25 cellular contexts compared by ENCODE assay signal in the genomic region with DNA sequence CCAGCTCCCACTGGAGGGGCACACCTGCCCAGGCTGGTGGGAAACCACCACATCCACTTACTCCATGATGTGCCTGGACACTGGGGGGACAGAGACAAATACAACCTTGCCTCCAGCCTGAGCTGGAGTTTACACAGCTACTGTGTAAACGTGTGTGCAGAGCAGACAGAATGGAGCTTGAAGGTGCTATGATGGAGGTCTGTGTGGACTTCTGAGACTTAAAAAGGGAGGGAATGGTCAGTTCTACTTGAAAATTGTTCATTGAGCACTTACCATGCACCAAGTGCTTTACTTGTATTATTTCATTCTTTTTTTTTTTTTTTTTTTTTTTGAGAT. TPM values are rescaled to one million over a fixed set of nuclear protein-coding genes. Genes with fewer than 3 reads are reported as not detected.
DNase-seq lines count a peak whose midpoint lies in the region; ATAC-seq and TF ChIP-seq lines count a peak whose summit lies in the region.
"Had no signal": no experiment of that assay in that cellular context is flagged by ENCODE, and none has a peak within 500 bp of the region (broad histone marks: within the 10 kb centered on the region; RNA-seq: fewer than 3 reads in every experiment).

No MANE protein-coding gene starts in this region.

- H4K20me1 ChIP-seq in H9 (ENCODE audit: control insufficient read depth, insufficient read depth, insufficient read length) (no peaks in the 10 kb centered on the region), Karpas-422 (ENCODE audit: insufficient read depth, low read depth, low read length) (no peaks in the 10 kb centered on the region), smooth muscle cell (ENCODE audit: low read depth) (no peaks in the 10 kb centered on the region)

- H3K14ac ChIP-seq in H9 (ENCODE audit: insufficient read depth, low read length): no peak overlapping the region

- no peak overlapping the region for H4K8ac ChIP-seq in H9 (replicated peaks; ENCODE audit: insufficient read length, low read depth, low read length)

- no peak overlapping the region for H2BK12ac ChIP-seq in H9 (ENCODE audit: insufficient read length, low read depth, low read length)

- no peak overlapping the region for H3K4me3 Mint-ChIP-seq in H9
- H3K4me3 Mint-ChIP-seq in activated T-helper 1 cell treated with anti-CD3 and anti-CD28 coated beads, Interleukin-12 subunit alpha, Interleukin-12 subunit beta, Interleukin-2, Interleukin-4 antibody, amounts not matched to agents 30 ng/mL and 10 ng/mL and 1 ng/mL, durations not matched to agents 14 hours and 24 hours and 36 hours: no peak overlapping the region
- no peak overlapping the region for H3K4me3 Mint-ChIP-seq in stimulated activated memory B cell treated with anti-CD40 and anti-IgM and Interleukin-4, amounts not matched to agents 10 μg/mL and 1 μg/mL and 100 μg/mL, for 72 hours
- no peak overlapping the region for H3K4me3 Mint-ChIP-seq in CD8-positive, alpha-beta T cell
- H3K4me3 Mint-ChIP-seq: CD4-positive, alpha-beta memory T cell had no signal

- no peak for TF ChIP-seq CTCF in H9 (conservative IDR thresholded peaks at IDR 0.05)
- no peak for TF ChIP-seq CTCF in CD8-positive, alpha-beta T cell (IDR thresholded peaks at IDR 0.05)
- no peak for TF ChIP-seq CTCF in smooth muscle cell (IDR thresholded peaks at IDR 0.05; ENCODE audit: borderline replicate concordance, insufficient read depth, poor library complexity, severe bottlenecking)

- no peaks in the 10 kb centered on the region for H3K27me3 ChIP-seq in H9 (ENCODE audit: insufficient read depth, low read length)
- H3K27me3 ChIP-seq in Karpas-422 (ENCODE audit: low read length): no peaks in the 10 kb centered on the region
- H3K27me3 ChIP-seq in CD8-positive, alpha-beta T cell (ENCODE audit: insufficient read depth, low read length): no peaks in the 10 kb centered on the region
- H3K27me3 ChIP-seq in smooth muscle cell (ENCODE audit: low read depth): no peaks in the 10 kb centered on the region

- H3K27me3 Mint-ChIP-seq in H9 (ENCODE audit: low read depth): no peaks in the 10 kb centered on the region
- no peaks in the 10 kb centered on the region for H3K27me3 Mint-ChIP-seq in activated T-helper 1 cell treated with anti-CD3 and anti-CD28 coated beads, Interleukin-12 subunit alpha, Interleukin-12 subunit beta, Interleukin-2, Interleukin-4 antibody, amounts not matched to agents 30 ng/mL and 10 ng/mL and 1 ng/mL, durations not matched to agents 14 hours and 24 hours and 36 hours (ENCODE audit: insufficient read depth)
- no peaks in the 10 kb centered on the region for H3K27me3 Mint-ChIP-seq in stimulated activated memory B cell treated with anti-CD40 and anti-IgM and Interleukin-4, amounts not matched to agents 10 μg/mL and 1 μg/mL and 100 μg/mL, for 72 hours
- H3K27me3 Mint-ChIP-seq in CD8-positive, alpha-beta T cell (ENCODE audit: low read depth): no peaks in the 10 kb centered on the region
- H3K27me3 Mint-ChIP-seq: CD4-positive, alpha-beta memory T cell had no signal

- no peak overlapping the region for H3K4ac ChIP-seq in H9 (ENCODE audit: low read depth, low read length)

- ATAC-seq in stimulated activated memory B cell treated with anti-CD40 and anti-IgM and Interleukin-4, amounts not matched to agents 10 μg/mL and 1 μg/mL and 100 μg/mL, for 72 hours: no peak
- no peak for ATAC-seq in CD8-positive, alpha-beta T cell

- peak overlapping the region; percentile 42 for H4K5ac ChIP-seq in H9 (ENCODE audit: insufficient read length, low read depth, low read length)

- no CpG with 5 or more reads among the region's 1 CpG for WGBS in H9 (ENCODE audit: extremely low coverage, insufficient read length, low lambda C conversion rate)
- WGBS in smooth muscle cell (ENCODE audit: low lambda C conversion rate): 74% methylated on average over 1 of the region's 1 CpG

- intact Hi-C loops in activated T-helper 1 cell treated with anti-CD3 and anti-CD28 coated beads, Interleukin-12 subunit alpha, Interleukin-12 subunit beta, Interleukin-2, Interleukin-4 antibody, amounts not matched to agents 30 ng/mL and 10 ng/mL and 1 ng/mL, durations not matched to agents 14 hours and 24 hours and 36 hours (cut with micrococcal nuclease): no loop called here
- intact Hi-C loops in CD8-positive, alpha-beta T cell (cut with DNase I, micrococcal nuclease): no loop called here

- H2BK5ac ChIP-seq in H9 (ENCODE audit: insufficient read length, low read length): no peak overlapping the region

- CTCF ChIA-PET in CD8-positive, alpha-beta T cell (lab: Charles Lee): interaction anchor here (0.7 to 1.6 kb wide), 4 partner anchors 21 to 58 kb away, joined by 3 to 4 read pairs (median 3); a partner anchor contains a TSS

- POLR2A ChIA-PET in CD8-positive, alpha-beta T cell (lab: Charles Lee): no interaction called here

- H3K36me3 Mint-ChIP-seq in H9 (ENCODE audit: insufficient read depth in 1 of 3, low read depth in 3 of 3): peaks cover 13 to 24% (median 22%) of the 10 kb centered on the region in 3 experiments
- peaks cover 13% of the 10 kb centered on the region for H3K36me3 Mint-ChIP-seq in activated T-helper 1 cell treated with anti-CD3 and anti-CD28 coated beads, Interleukin-12 subunit alpha, Interleukin-12 subunit beta, Interleukin-2, Interleukin-4 antibody, amounts not matched to agents 30 ng/mL and 10 ng/mL and 1 ng/mL, durations not matched to agents 14 hours and 24 hours and 36 hours (ENCODE audit: low read depth)
- H3K36me3 Mint-ChIP-seq in stimulated activated memory B cell treated with anti-CD40 and anti-IgM and Interleukin-4, amounts not matched to agents 10 μg/mL and 1 μg/mL and 100 μg/mL, for 72 hours: no peaks in the 10 kb centered on the region
- H3K36me3 Mint-ChIP-seq in CD8-positive, alpha-beta T cell: no peaks in the 10 kb centered on the region
- H3K36me3 Mint-ChIP-seq: CD4-positive, alpha-beta memory T cell had no signal

- H3K4me2 ChIP-seq in H9 (ENCODE audit: insufficient read depth, insufficient read length, low read length): no peak overlapping the region
- H3K4me2 ChIP-seq in Karpas-422 (ENCODE audit: low read depth, low read length, poor library complexity, severe bottlenecking): peak overlapping the region; percentile 53
- no peak overlapping the region for H3K4me2 ChIP-seq in smooth muscle cell
- H3K4me2 ChIP-seq: SK-N-SH had no signal

- no peaks in the 10 kb centered on the region for H3K9me2 ChIP-seq in Karpas-422 (replicated peaks; ENCODE audit: insufficient read depth, low read length)
- H3K9me2 ChIP-seq: SK-N-SH had no signal

- H2AFZ ChIP-seq in H9 (ENCODE audit: low read length) (no peak overlapping the region), Karpas-422 (ENCODE audit: low read length) (peak overlapping the region; percentile 84; the same call in 1 of the 2 replicates), smooth muscle cell (ENCODE audit: low read depth) (no peak overlapping the region)

- no peaks in the 10 kb centered on the region for H3F3A ChIP-seq in smooth muscle cell (ENCODE audit: low read depth)

- H3K79me1 ChIP-seq in H9 (ENCODE audit: insufficient read depth, low read depth, low read length, poor library complexity, severe bottlenecking): peaks cover 4% of the 10 kb centered on the region

- H3K9me3 ChIP-seq in H9 (ENCODE audit: control insufficient read depth, low read depth, low read length) (no peaks in the 10 kb centered on the region), Karpas-422 (ENCODE audit: low read length) (no peaks in the 10 kb centered on the region), smooth muscle cell (replicated peaks; ENCODE audit: low read depth) (no peaks in the 10 kb centered on the region)
- H3K9me3 ChIP-seq in CD8-positive, alpha-beta T cell (ENCODE audit: low read length): no peaks in the 10 kb centered on the region
- H3K9me3 ChIP-seq: Caco-2, SK-N-SH had no signal

- H3K79me2 ChIP-seq in H9 (ENCODE audit: insufficient read depth, low read length) (no peaks in the 10 kb centered on the region), Karpas-422 (ENCODE audit: low read length) (no peaks in the 10 kb centered on the region), smooth muscle cell (ENCODE audit: low read depth) (no peaks in the 10 kb centered on the region)

- no peak overlapping the region for H3K56ac ChIP-seq in H9 (ENCODE audit: insufficient read length, low read depth, low read length)

- no peaks in the 10 kb centered on the region for H3K9me3 Mint-ChIP-seq in H9
- H3K9me3 Mint-ChIP-seq in activated T-helper 1 cell treated with anti-CD3 and anti-CD28 coated beads, Interleukin-12 subunit alpha, Interleukin-12 subunit beta, Interleukin-2, Interleukin-4 antibody, amounts not matched to agents 30 ng/mL and 10 ng/mL and 1 ng/mL, durations not matched to agents 14 hours and 24 hours and 36 hours: no peaks in the 10 kb centered on the region
- no peaks in the 10 kb centered on the region for H3K9me3 Mint-ChIP-seq in stimulated activated memory B cell treated with anti-CD40 and anti-IgM and Interleukin-4, amounts not matched to agents 10 μg/mL and 1 μg/mL and 100 μg/mL, for 72 hours
- no peaks in the 10 kb centered on the region for H3K9me3 Mint-ChIP-seq in CD8-positive, alpha-beta T cell

- H3K4me1 ChIP-seq in H9 (ENCODE audit: insufficient read depth, low read length): peaks cover 2% of the 10 kb centered on the region; the same call in 1 of the 2 replicates
- H3K4me1 ChIP-seq in Karpas-422 (ENCODE audit: low read length): peaks cover 12% of the 10 kb centered on the region
- H3K4me1 ChIP-seq in CD8-positive, alpha-beta T cell (ENCODE audit: insufficient read depth, low read length): no peaks in the 10 kb centered on the region
- H3K4me1 ChIP-seq in smooth muscle cell (ENCODE audit: low read depth): no peaks in the 10 kb centered on the region
- H3K4me1 ChIP-seq: Caco-2 had no signal

- H3K9ac ChIP-seq in H9 (ENCODE audit: extremely low read depth, insufficient read length, low read length) (no peak overlapping the region), Karpas-422 (ENCODE audit: low read length) (peak overlapping the region; percentile 45), smooth muscle cell (ENCODE audit: low read depth) (no peak overlapping the region)
- H3K9ac ChIP-seq: SK-N-SH had no signal

- no peak overlapping the region for H3T11ph ChIP-seq in H9 (ENCODE audit: low read length)

- H3K27ac Mint-ChIP-seq in H9: no peak overlapping the region
- peak overlapping the region; percentile 23 for H3K27ac Mint-ChIP-seq in activated T-helper 1 cell treated with anti-CD3 and anti-CD28 coated beads, Interleukin-12 subunit alpha, Interleukin-12 subunit beta, Interleukin-2, Interleukin-4 antibody, amounts not matched to agents 30 ng/mL and 10 ng/mL and 1 ng/mL, durations not matched to agents 14 hours and 24 hours and 36 hours
- peak overlapping the region; percentile 76 for H3K27ac Mint-ChIP-seq in stimulated activated memory B cell treated with anti-CD40 and anti-IgM and Interleukin-4, amounts not matched to agents 10 μg/mL and 1 μg/mL and 100 μg/mL, for 72 hours
- H3K27ac Mint-ChIP-seq in CD8-positive, alpha-beta T cell: no peak overlapping the region

- DNase-seq in H9: no peak
- DNase-seq in Karpas-422: no peak
- DNase-seq in activated T-helper 1 cell treated with anti-CD3 and anti-CD28 coated beads, Interleukin-12 subunit alpha, Interleukin-12 subunit beta, Interleukin-2, Interleukin-4 antibody, amounts not matched to agents 30 ng/mL and 10 ng/mL and 1 ng/mL, durations not matched to agents 14 hours and 24 hours and 36 hours (ENCODE audit: low spot score): no peak
- no peak for DNase-seq in CD8-positive, alpha-beta T cell
- DNase-seq in NCI-H2196 (lab: John Stamatoyannopoulos, UW; ENCODE audit: unreplicated experiment): no peak
- no peak for DNase-seq in smooth muscle cell (lab: John Stamatoyannopoulos, UW; ENCODE audit: unreplicated experiment)
- DNase-seq: C1 segment of cervical spinal cord; Caco-2; CD4-positive, alpha-beta memory T cell; EL; GDM1; KBM-7; NCI-H1048; NCI-H1417; NCI-H1694 treated with DMSO at 0.1 percent for 48 hours; NCI-H2081; NCI-H226; NCI-H510A; NCI-H69; OCI-M1; SK-N-SH; SW 1271 had no signal

- H2BK15ac ChIP-seq in H9 (ENCODE audit: low read depth, low read length): no peak overlapping the region

- H3K23me2 ChIP-seq in H9 (ENCODE audit: insufficient read length, low read depth, low read length, poor library complexity, severe bottlenecking): no peaks in the 10 kb centered on the region

- H3K4me3 ChIP-seq in Karpas-422 (ENCODE audit: low read length) (peak overlapping the region; percentile 22; the same call in 1 of the 2 replicates), smooth muscle cell (no peak overlapping the region)
- H3K4me3 ChIP-seq in CD8-positive, alpha-beta T cell (ENCODE audit: low read depth, low read length): no peak overlapping the region

- peaks cover 3 to 8% of the 10 kb centered on the region in 2 experiments for H3K4me1 Mint-ChIP-seq in H9
- H3K4me1 Mint-ChIP-seq in activated T-helper 1 cell treated with anti-CD3 and anti-CD28 coated beads, Interleukin-12 subunit alpha, Interleukin-12 subunit beta, Interleukin-2, Interleukin-4 antibody, amounts not matched to agents 30 ng/mL and 10 ng/mL and 1 ng/mL, durations not matched to agents 14 hours and 24 hours and 36 hours (ENCODE audit: low read depth): peaks cover 8% of the 10 kb centered on the region
- peaks cover 8% of the 10 kb centered on the region for H3K4me1 Mint-ChIP-seq in stimulated activated memory B cell treated with anti-CD40 and anti-IgM and Interleukin-4, amounts not matched to agents 10 μg/mL and 1 μg/mL and 100 μg/mL, for 72 hours
- H3K4me1 Mint-ChIP-seq in CD8-positive, alpha-beta T cell (ENCODE audit: low read depth): no peaks in the 10 kb centered on the region
- H3K4me1 Mint-ChIP-seq: CD4-positive, alpha-beta memory T cell had no signal

- H4K91ac ChIP-seq in H9 (ENCODE audit: insufficient read length, low read depth, low read length): no peak overlapping the region

- H3K27ac ChIP-seq in H9 (ENCODE audit: insufficient read length, low read depth, low read length) (no peak overlapping the region), Karpas-422 (ENCODE audit: low read length) (no peak overlapping the region), smooth muscle cell (ENCODE audit: low read depth) (no peak overlapping the region)
- H3K27ac ChIP-seq in CD8-positive, alpha-beta T cell (ENCODE audit: low read depth, low read length): no peak overlapping the region

- no peak overlapping the region for H2AK5ac ChIP-seq in H9 (ENCODE audit: insufficient read length, low read length)

- no peak overlapping the region for H3K23ac ChIP-seq in H9 (ENCODE audit: insufficient read length, low read depth, low read length)

- no peak overlapping the region for H2BK20ac ChIP-seq in H9 (ENCODE audit: low read depth, low read length, poor library complexity, severe bottlenecking)

- H3K36me3 ChIP-seq in Karpas-422 (ENCODE audit: insufficient read depth, low read length) (peaks cover 4% of the 10 kb centered on the region; the same call in 1 of the 2 replicates), smooth muscle cell (ENCODE audit: low read depth) (no peaks in the 10 kb centered on the region)
- no peaks in the 10 kb centered on the region for H3K36me3 ChIP-seq in CD8-positive, alpha-beta T cell (ENCODE audit: insufficient read depth, low read length)

- H3K18ac ChIP-seq in H9 (ENCODE audit: insufficient read length, low read depth, low read length): no peak overlapping the region

- no peak overlapping the region for H2BK120ac ChIP-seq in H9 (ENCODE audit: low read depth, low read length, poor library complexity, severe bottlenecking)

RNA-seq across cellular contexts. Expression of a gene that starts 11.2 kb away (rescaled TPM):
- 93.9 and 94.8 TPM in 2 replicates for total RNA-seq in H9 (2021)
- 24.3 and 28.2 TPM in 2 replicates for total RNA-seq in Karpas-422 (2014; rRNA removed; shearing (Covaris generic); ENCODE audit: low replicate concordance)
- 91.8 and 92.5 TPM in 2 replicates for total RNA-seq in activated T-helper 1 cell treated with anti-CD3 and anti-CD28 coated beads, Interleukin-12 subunit alpha, Interleukin-12 subunit beta, Interleukin-2, Interleukin-4 antibody, amounts not matched to agents 30 ng/mL and 10 ng/mL and 1 ng/mL, durations not matched to agents 14 hours and 24 hours and 36 hours
- 1 to 10 TPM in 1 of 2 experiments, under 1 TPM in 1; 0.76 to 1.2 TPM for total RNA-seq in CD8-positive, alpha-beta T cell
- 8.0 and 8.3 TPM in 2 replicates for total RNA-seq in smooth muscle cell
- polyA plus RNA-seq in smooth muscle cell: 8.5 and 11.2 TPM in 2 replicates

RNA-seq across cellular contexts. Expression of a gene that starts 11.4 kb away (rescaled TPM):
- 24.2 and 26.7 TPM in 2 replicates for total RNA-seq in H9 (2021)
- total RNA-seq in Karpas-422 (2014; rRNA removed; shearing (Covaris generic); ENCODE audit: low replicate concordance): 19.0 and 40.7 TPM in 2 replicates
- total RNA-seq in activated T-helper 1 cell treated with anti-CD3 and anti-CD28 coated beads, Interleukin-12 subunit alpha, Interleukin-12 subunit beta, Interleukin-2, Interleukin-4 antibody, amounts not matched to agents 30 ng/mL and 10 ng/mL and 1 ng/mL, durations not matched to agents 14 hours and 24 hours and 36 hours: 31.9 and 34.5 TPM in 2 replicates
- 10 to 100 TPM; 52.3 to 52.6 TPM for total RNA-seq in CD8-positive, alpha-beta T cell
- 49.1 and 91.0 TPM in 2 replicates for total RNA-seq in smooth muscle cell
- polyA plus RNA-seq in smooth muscle cell: 81.0 and 87.1 TPM in 2 replicates

RNA-seq across cellular contexts. Expression of a gene that starts 14.2 kb away (rescaled TPM):
- total RNA-seq in H9 (2021) (1.0 and 1.2 TPM in 2 replicates), smooth muscle cell (1.0 and 1.8 TPM in 2 replicates)
- not detected in 2 replicates for total RNA-seq in Karpas-422 (2014; rRNA removed; shearing (Covaris generic); ENCODE audit: low replicate concordance)
- total RNA-seq in activated T-helper 1 cell treated with anti-CD3 and anti-CD28 coated beads, Interleukin-12 subunit alpha, Interleukin-12 subunit beta, Interleukin-2, Interleukin-4 antibody, amounts not matched to agents 30 ng/mL and 10 ng/mL and 1 ng/mL, durations not matched to agents 14 hours and 24 hours and 36 hours: 11.5 and 12.7 TPM in 2 replicates
- 1 to 10 TPM; 5.4 to 6.1 TPM for total RNA-seq in CD8-positive, alpha-beta T cell
- 2.0 and 7.0 TPM in 2 replicates for polyA plus RNA-seq in smooth muscle cell
- total RNA-seq: A673, HT1080 had no signal
- polyA plus RNA-seq: SK-N-SH had no signal

RNA-seq across cellular contexts. Expression of a gene that starts 23.4 kb away (rescaled TPM):
- 94.7 and 98.5 TPM in 2 replicates for total RNA-seq in H9 (2021)
- 78.9 and 193 TPM in 2 replicates for total RNA-seq in Karpas-422 (2014; rRNA removed; shearing (Covaris generic); ENCODE audit: low replicate concordance)
- total RNA-seq in activated T-helper 1 cell treated with anti-CD3 and anti-CD28 coated beads, Interleukin-12 subunit alpha, Interleukin-12 subunit beta, Interleukin-2, Interleukin-4 antibody, amounts not matched to agents 30 ng/mL and 10 ng/mL and 1 ng/mL, durations not matched to agents 14 hours and 24 hours and 36 hours: 137 and 139 TPM in 2 replicates
- 100 to 1,000 TPM; 221 to 263 TPM for total RNA-seq in CD8-positive, alpha-beta T cell
- total RNA-seq in smooth muscle cell: 104 and 154 TPM in 2 replicates
- 55.2 and 65.0 TPM in 2 replicates for polyA plus RNA-seq in smooth muscle cell

RNA-seq across cellular contexts. Expression of a gene that starts 31.6 kb away (rescaled TPM):
- total RNA-seq in H9 (2021) (20.7 and 21.9 TPM in 2 replicates), smooth muscle cell (7.4 and 7.6 TPM in 2 replicates)
- total RNA-seq in Karpas-422 (2014; rRNA removed; shearing (Covaris generic); ENCODE audit: low replicate concordance): 1.9 and 11.9 TPM in 2 replicates
- 17.4 and 17.7 TPM in 2 replicates for total RNA-seq in activated T-helper 1 cell treated with anti-CD3 and anti-CD28 coated beads, Interleukin-12 subunit alpha, Interleukin-12 subunit beta, Interleukin-2, Interleukin-4 antibody, amounts not matched to agents 30 ng/mL and 10 ng/mL and 1 ng/mL, durations not matched to agents 14 hours and 24 hours and 36 hours
- under 1 TPM; 0.57 to 0.94 TPM for total RNA-seq in CD8-positive, alpha-beta T cell
- polyA plus RNA-seq in smooth muscle cell: 26.2 and 33.3 TPM in 2 replicates

Comparison
In these comparisons a context has a peak if more than half of its experiments do, and no peak if none do; other contexts are left out.
1. H3K27ac Mint-ChIP-seq: peak in activated T-helper 1 cell treated with anti-CD3 and anti-CD28 coated beads, Interleukin-12 subunit alpha, Interleukin-12 subunit beta, Interleukin-2, Interleukin-4 antibody, amounts not matched to agents 30 ng/mL and 10 ng/mL and 1 ng/mL, durations not matched to agents 14 hours and 24 hours and 36 hours (single experiment) and stimulated activated memory B cell treated with anti-CD40 and anti-IgM and Interleukin-4, amounts not matched to agents 10 μg/mL and 1 μg/mL and 100 μg/mL, for 72 hours (single experiment); none in H9 (0 of 3) and CD8-positive, alpha-beta T cell (single experiment).